ENCODE assay signal across 29 cellular contexts in genomic region chr14:78638926-78639325, GRCh38.
"Had no signal": no experiment of that assay in that cellular context is flagged by ENCODE, and none has a peak within 500 bp of the region (broad histone marks: within the 10 kb centered on the region; RNA-seq: fewer than 3 reads in every experiment).

No MANE protein-coding gene starts in this region.

- H3K9ac ChIP-seq: parathyroid adenoma had no signal

- DNase-seq: activated CD4-positive, alpha-beta T cell treated with anti-CD3 and anti-CD28 coated beads for 4 hours; activated CD4-positive, alpha-beta T cell treated with anti-CD3 and anti-CD28 coated beads, Interleukin-2, amount 50 U/mL, for 4 hours; activated naive CD4-positive, alpha-beta T cell; activated T-cell treated with anti-CD3 and anti-CD28 coated beads for 4 hours; activated T-cell treated with anti-CD3 and anti-CD28 coated beads, Interleukin-2, amount 50 U/mL, for 72 hours; anterior cingulate cortex; gastrocnemius medialis; glutamatergic neuron; kidney; left colon; mammary epithelial cell; naive B cell; occipital lobe; psoas muscle; stimulated activated CD4-positive, alpha-beta T cell treated with anti-CD3 and anti-CD28 coated beads, Interleukin-1b, Interleukin-23, amount 100 ng/mL, for 48 hours; stimulated activated CD4-positive, alpha-beta T cell treated with anti-CD3 and anti-CD28 coated beads, Interleukin-4, amount 100 ng/mL, for 4 hours; stimulated activated CD8-positive, alpha-beta memory T cell treated with anti-CD3 and anti-CD28 coated beads, Interleukin-4, amount 100 ng/mL, for 48 hours; stomach; T-helper 9 cell; tibial artery had no signal

- ATAC-seq: activated naive CD4-positive, alpha-beta T cell treated with anti-CD3 and anti-CD28 coated beads, Interleukin-2, amount 50 U/mL, for 72 hours; activated T-cell treated with anti-CD3 and anti-CD28 coated beads, Interleukin-2, amount 50 U/mL, for 72 hours; gastrocnemius medialis; left colon; psoas muscle; stimulated activated memory B cell treated with anti-CD40 and anti-IgM and Interleukin-4, amounts not matched to agents 10 μg/mL and 1 μg/mL and 100 μg/mL, for 72 hours had no signal

- H3K27me3 ChIP-seq: gastrocnemius medialis, hepatocyte, stomach, tibial artery had no signal

- H3K36me3 ChIP-seq: gastrocnemius medialis, stomach, tibial artery had no signal

- H3K79me2 ChIP-seq: hepatocyte, parathyroid adenoma had no signal

- FAIRE-seq: endometrium, kidney, TTC549 had no signal

- H2AFZ ChIP-seq: hepatocyte, parathyroid adenoma had no signal

- H3K4me3 ChIP-seq: gastrocnemius medialis, hepatocyte, psoas muscle, smooth muscle cell, stomach, tibial artery had no signal

- H3K4me1 ChIP-seq: gastrocnemius medialis, psoas muscle, stomach, tibial artery had no signal

- H3K27ac ChIP-seq: epithelial cell of prostate, gastrocnemius medialis, hepatocyte, parathyroid adenoma, psoas muscle, stomach, tibial artery, VCaP had no signal

- H3K9me3 ChIP-seq: gastrocnemius medialis, psoas muscle had no signal

- H3K4me2 ChIP-seq: hepatocyte, smooth muscle cell had no signal
